ENCODE assay signal across 26 cellular contexts in the genomic region with DNA sequence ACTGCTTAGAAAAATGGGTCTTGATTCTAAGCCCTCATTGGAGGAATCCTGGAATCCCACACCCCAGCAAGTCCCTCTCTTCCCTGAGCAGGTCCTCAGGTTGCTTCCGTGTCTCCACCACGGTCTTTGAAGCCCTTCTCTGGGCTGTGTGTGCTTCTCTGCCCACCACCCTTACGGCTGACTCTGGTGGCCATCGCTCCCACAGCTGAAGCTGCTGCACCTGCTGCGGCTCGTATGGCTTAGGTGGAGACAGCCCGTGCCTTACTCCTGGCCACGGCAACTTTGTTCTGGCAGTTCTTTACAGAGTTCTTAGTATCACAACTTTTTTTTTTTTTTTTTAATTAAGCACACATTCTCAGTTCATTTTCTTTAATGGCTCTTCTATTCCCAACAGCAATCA. TPM values are rescaled to one million over a fixed set of nuclear protein-coding genes. Genes with fewer than 3 reads are reported as not detected.
"Had no signal": no experiment of that assay in that cellular context is flagged by ENCODE, and none has a peak within 500 bp of the region (broad histone marks: within the 10 kb centered on the region; RNA-seq: fewer than 3 reads in every experiment).

No MANE protein-coding gene starts in this region.

- H3K36me3 Mint-ChIP-seq: naive thymus-derived CD8-positive, alpha-beta T cell; natural killer cell treated with Interleukin-12 subunit alpha and Interleukin-12 subunit beta and Interleukin-15 and Interleukin-18, amount 100 ng/mL, for 72 hours; stimulated activated effector memory CD8-positive, alpha-beta T cell treated with anti-CD3 and anti-CD28 coated beads, Interleukin-12 subunit alpha, Interleukin-12 subunit beta, amount 100 ng/mL, for 72 hours; stimulated activated naive B cell treated with anti-CD40 and anti-IgM and Interleukin-4, amounts not matched to agents 10 μg/mL and 1 μg/mL and 100 μg/mL, for 72 hours had no signal

- H3K4me3 ChIP-seq: pancreas, prostate gland, right lobe of liver, sigmoid colon, stomach, thoracic aorta, thyroid gland, tibial nerve, upper lobe of left lung, vagina had no signal

- ATAC-seq: naive thymus-derived CD8-positive, alpha-beta T cell; natural killer cell treated with Interleukin-12 subunit alpha and Interleukin-12 subunit beta and Interleukin-15 and Interleukin-18, amount 100 ng/mL, for 72 hours; pancreas; right cardiac atrium; right lobe of liver; stimulated activated effector memory CD8-positive, alpha-beta T cell treated with anti-CD3 and anti-CD28 coated beads, Interleukin-12 subunit alpha, Interleukin-12 subunit beta, amount 100 ng/mL, for 72 hours; stimulated activated naive B cell treated with anti-CD40 and anti-IgM and Interleukin-4, amounts not matched to agents 10 μg/mL and 1 μg/mL and 100 μg/mL, for 72 hours had no signal

- H3K27ac ChIP-seq: pancreas, prostate gland, right lobe of liver, sigmoid colon, stomach, thoracic aorta, thyroid gland, tibial nerve, upper lobe of left lung, vagina had no signal

- H3K4me3 Mint-ChIP-seq: naive thymus-derived CD8-positive, alpha-beta T cell; natural killer cell treated with Interleukin-12 subunit alpha and Interleukin-12 subunit beta and Interleukin-15 and Interleukin-18, amount 100 ng/mL, for 72 hours; nephron progenitor cell; neural crest cell; stimulated activated effector memory CD8-positive, alpha-beta T cell treated with anti-CD3 and anti-CD28 coated beads, Interleukin-12 subunit alpha, Interleukin-12 subunit beta, amount 100 ng/mL, for 72 hours; stimulated activated naive B cell treated with anti-CD40 and anti-IgM and Interleukin-4, amounts not matched to agents 10 μg/mL and 1 μg/mL and 100 μg/mL, for 72 hours had no signal

- H3K27me3 ChIP-seq: pancreas, right lobe of liver, sigmoid colon, thyroid gland, tibial nerve, upper lobe of left lung, vagina had no signal

- DNase-seq: naive thymus-derived CD8-positive, alpha-beta T cell; nephron progenitor cell; occipital lobe; pancreas; retina; right cardiac atrium; right lobe of liver; sigmoid colon; small intestine; stimulated activated CD4-positive, alpha-beta T cell treated with anti-CD3 and anti-CD28 coated beads, Interleukin-15, amount 100 ng/mL, for 24 hours; stimulated activated CD4-positive, alpha-beta T cell treated with anti-CD3 and anti-CD28 coated beads, Interleukin-2, amount 100 ng/mL, for 24 hours; stimulated activated CD4-positive, alpha-beta T cell treated with anti-CD3 and anti-CD28 coated beads, Interleukin-2, amount 100 ng/mL, for 48 hours; stimulated activated CD4-positive, alpha-beta T cell treated with anti-CD3 and anti-CD28 coated beads, Interleukin-4, amount 100 ng/mL, for 24 hours; stimulated activated naive B cell treated with anti-CD40 and anti-IgM and Interleukin-4, amounts not matched to agents 10 μg/mL and 1 μg/mL and 100 μg/mL, for 72 hours; stimulated activated naive CD4-positive, alpha-beta T cell treated with Interleukin-2 at 50 U/mL for 16 hours; stomach; thyroid gland; trophoblast cell; upper lobe of left lung had no signal

- H3K4me1 Mint-ChIP-seq: neural crest cell; stimulated activated effector memory CD8-positive, alpha-beta T cell treated with anti-CD3 and anti-CD28 coated beads, Interleukin-12 subunit alpha, Interleukin-12 subunit beta, amount 100 ng/mL, for 72 hours; stimulated activated naive B cell treated with anti-CD40 and anti-IgM and Interleukin-4, amounts not matched to agents 10 μg/mL and 1 μg/mL and 100 μg/mL, for 72 hours had no signal

- H3K9me3 ChIP-seq: pancreas, prostate gland, right lobe of liver, sigmoid colon, stomach, thoracic aorta, thyroid gland, tibial nerve, upper lobe of left lung, vagina had no signal

- H3K36me3 ChIP-seq: pancreas, prostate gland, right lobe of liver, sigmoid colon, stomach, thoracic aorta, thyroid gland, tibial nerve, upper lobe of left lung, vagina had no signal

- H3K4me1 ChIP-seq: pancreas, prostate gland, right lobe of liver, sigmoid colon, stomach, thyroid gland, tibial nerve, upper lobe of left lung, vagina had no signal

- H3K9me3 Mint-ChIP-seq: natural killer cell treated with Interleukin-12 subunit alpha and Interleukin-12 subunit beta and Interleukin-15 and Interleukin-18, amount 100 ng/mL, for 72 hours; nephron progenitor cell; stimulated activated effector memory CD8-positive, alpha-beta T cell treated with anti-CD3 and anti-CD28 coated beads, Interleukin-12 subunit alpha, Interleukin-12 subunit beta, amount 100 ng/mL, for 72 hours had no signal

- H3K27ac Mint-ChIP-seq: natural killer cell treated with Interleukin-12 subunit alpha and Interleukin-12 subunit beta and Interleukin-15 and Interleukin-18, amount 100 ng/mL, for 72 hours; nephron progenitor cell; stimulated activated effector memory CD8-positive, alpha-beta T cell treated with anti-CD3 and anti-CD28 coated beads, Interleukin-12 subunit alpha, Interleukin-12 subunit beta, amount 100 ng/mL, for 72 hours had no signal

RNA-seq across cellular contexts. Expression of a gene that starts 10.9 kb away (rescaled TPM):
- total RNA-seq: natural killer cell treated with Interleukin-12 subunit alpha and Interleukin-12 subunit beta and Interleukin-15 and Interleukin-18, amount 100 ng/mL, for 72 hours had no signal
- polyA plus RNA-seq: naive thymus-derived CD8-positive, alpha-beta T cell had no signal
